9 cellular contexts compared by ENCODE assay signal in the genomic region with DNA sequence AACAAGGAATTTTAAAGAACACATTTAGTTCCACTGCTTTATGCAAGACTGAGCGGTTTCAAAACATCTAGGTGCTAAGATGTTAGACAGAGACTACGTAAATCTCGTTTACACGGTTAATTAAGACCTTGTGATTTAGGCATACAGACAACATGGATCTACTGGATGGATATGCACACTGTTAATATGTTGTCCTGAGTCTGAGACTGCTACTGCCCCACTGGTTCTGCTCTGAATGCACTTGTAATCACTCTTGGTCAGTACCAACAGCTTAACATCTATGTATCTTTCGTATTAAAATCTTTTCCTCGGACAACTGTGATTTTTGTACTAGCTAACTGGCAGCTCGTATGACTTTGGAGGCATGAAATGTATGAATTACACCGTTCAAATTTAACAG. TPM values are rescaled to one million over a fixed set of nuclear protein-coding genes. Genes with fewer than 3 reads are reported as not detected.
DNase-seq lines count a peak whose midpoint lies in the region; ATAC-seq, FAIRE-seq and TF ChIP-seq lines count a peak whose summit lies in the region.
"Had no signal": no experiment of that assay in that cellular context is flagged by ENCODE, and none has a peak within 500 bp of the region (broad histone marks: within the 10 kb centered on the region; RNA-seq: fewer than 3 reads in every experiment).

No MANE protein-coding gene starts in this region.

- TF ChIP-seq CTCF in KMS-11 (conservative IDR thresholded peaks at IDR 0.05; ENCODE audit: low read depth, low read length), result no peak
- TF ChIP-seq CTCF in neural progenitor cell (IDR thresholded peaks at IDR 0.05), result no peak

- peaks cover 81% of the 10 kb centered on the region for H3K79me2 ChIP-seq in KMS-11 (ENCODE audit: insufficient read depth, low read depth)
- H3K79me2 ChIP-seq in neural progenitor cell (ENCODE audit: low read depth), result no peaks in the 10 kb centered on the region

- peak overlapping the region; percentile 99; the same call in 1 of the 2 replicates for H3K4me2 ChIP-seq in BLaER1
- peak overlapping the region; percentile 69 for H3K4me2 ChIP-seq in KMS-11
- no peak overlapping the region for H3K4me2 ChIP-seq in neural progenitor cell

- H3K9me3 ChIP-seq in BLaER1, result no peaks in the 10 kb centered on the region
- no peaks in the 10 kb centered on the region for H3K9me3 ChIP-seq in neural progenitor cell (ENCODE audit: low read depth)

- H2AFZ ChIP-seq in KMS-11 (ENCODE audit: low read depth), result no peak overlapping the region
- no peak overlapping the region for H2AFZ ChIP-seq in neural progenitor cell (replicated peaks)

- H3K36me3 ChIP-seq in BLaER1, result no peaks in the 10 kb centered on the region
- no peaks in the 10 kb centered on the region; the same call in 1 of the 2 replicates for H3K36me3 ChIP-seq in KMS-11 (ENCODE audit: insufficient read depth)
- H3K36me3 ChIP-seq in neural progenitor cell, result no peaks in the 10 kb centered on the region

- no peak for FAIRE-seq in H54 (lab: Jason Lieb, UNC)

- H3K4me3 ChIP-seq in BLaER1, result no peak overlapping the region
- no peak overlapping the region for H3K4me3 ChIP-seq in KMS-11 (IDR thresholded peaks at IDR 0.05; ENCODE audit: insufficient read depth, low read depth, low read length)
- H3K4me3 ChIP-seq in neural progenitor cell, result no peak overlapping the region

- no peak for DNase-seq in effector memory CD8-positive, alpha-beta T cell
- DNase-seq in neural progenitor cell (ENCODE audit: low spot score) (no peak), NCI-H146 treated with DMSO at 0.1 percent for 48 hours (lab: John Stamatoyannopoulos, UW; ENCODE audit: unreplicated experiment) (no peak), H54 (ENCODE audit: insufficient read length, low spot score) (no peak), AML-193 (lab: John Stamatoyannopoulos, UW) (no peak)

- H3K27me3 Mint-ChIP-seq in effector memory CD8-positive, alpha-beta T cell, result no peaks in the 10 kb centered on the region
- peaks cover 3% of the 10 kb centered on the region for H3K27me3 Mint-ChIP-seq in neural progenitor cell (ENCODE audit: insufficient read depth, low read depth)

- peaks cover 10% of the 10 kb centered on the region for H3F3A ChIP-seq in neural progenitor cell (ENCODE audit: low read depth)

- H3K36me3 Mint-ChIP-seq in effector memory CD8-positive, alpha-beta T cell (ENCODE audit: insufficient read depth), result peaks cover 20% of the 10 kb centered on the region
- H3K36me3 Mint-ChIP-seq in neural progenitor cell, result peaks cover 2% of the 10 kb centered on the region

- no peak for ATAC-seq in effector memory CD8-positive, alpha-beta T cell (replicated peaks)
- no peak for ATAC-seq in HG03571 (IDR thresholded peaks at IDR 0.05; ENCODE audit: unreplicated experiment)
- ATAC-seq: HCT116 had no signal

- H3K27ac Mint-ChIP-seq in effector memory CD8-positive, alpha-beta T cell, result peak overlapping the region; percentile 87 to 95
- H3K27ac Mint-ChIP-seq in neural progenitor cell, result no peak overlapping the region

- peaks cover 55% of the 10 kb centered on the region for H3K27me3 ChIP-seq in BLaER1
- H3K27me3 ChIP-seq in KMS-11 (ENCODE audit: insufficient read depth, low read depth), result no peaks in the 10 kb centered on the region
- peaks cover 56% of the 10 kb centered on the region for H3K27me3 ChIP-seq in neural progenitor cell

- H3K4me1 Mint-ChIP-seq in effector memory CD8-positive, alpha-beta T cell (ENCODE audit: low read depth in 2 of 2), result peaks cover 35 to 65% of the 10 kb centered on the region in 2 donors
- peaks cover 24% of the 10 kb centered on the region for H3K4me1 Mint-ChIP-seq in neural progenitor cell

- peaks cover 30% of the 10 kb centered on the region for H3K4me1 ChIP-seq in BLaER1
- H3K4me1 ChIP-seq in KMS-11 (ENCODE audit: low read depth, poor library complexity, severe bottlenecking), result peaks cover 38% of the 10 kb centered on the region
- peaks cover 9% of the 10 kb centered on the region for H3K4me1 ChIP-seq in neural progenitor cell

- H4K20me1 ChIP-seq in BLaER1 (peaks cover 60% of the 10 kb centered on the region), KMS-11 (ENCODE audit: insufficient read depth) (no peaks in the 10 kb centered on the region), neural progenitor cell (ENCODE audit: low read depth) (peaks cover 15% of the 10 kb centered on the region)

- H3K27ac ChIP-seq in BLaER1, result no peak overlapping the region
- no peak overlapping the region; the same call in 1 of the 2 replicates for H3K27ac ChIP-seq in KMS-11
- H3K27ac ChIP-seq in neural progenitor cell, result no peak overlapping the region

- no peaks in the 10 kb centered on the region for H3K9me3 Mint-ChIP-seq in effector memory CD8-positive, alpha-beta T cell
- H3K9me3 Mint-ChIP-seq in neural progenitor cell, result no peaks in the 10 kb centered on the region

- no peak for TF ChIP-seq POLR2A in H54 (IDR thresholded peaks at IDR 0.05; ENCODE audit: low read depth, low read length)

- peak overlapping the region; percentile 88 to 95 for H3K4me3 Mint-ChIP-seq in effector memory CD8-positive, alpha-beta T cell
- peak overlapping the region; percentile 2 for H3K4me3 Mint-ChIP-seq in neural progenitor cell

- H3K9ac ChIP-seq in BLaER1, result no peak overlapping the region
- no peak overlapping the region; the same call in 1 of the 2 replicates for H3K9ac ChIP-seq in KMS-11
- H3K9ac ChIP-seq in neural progenitor cell, result no peak overlapping the region

RNA-seq across cellular contexts. Expression of a gene that starts 3.1 kb away (rescaled TPM):
- total RNA-seq in neural progenitor cell (ENCODE audit: low replicate concordance), result 4.0 and 5.2 TPM in 2 replicates
